ENCODE assay signal across 8 cellular contexts in genomic region chr5:95781101-95781583, GRCh38. TPM values are rescaled to one million over a fixed set of nuclear protein-coding genes. Genes with fewer than 3 reads are reported as not detected.
DNase-seq lines count a peak whose midpoint lies in the region; ATAC-seq, FAIRE-seq and TF ChIP-seq lines count a peak whose summit lies in the region.

No MANE protein-coding gene starts in this region.

- no peaks in the 10 kb centered on the region for H3K36me3 Mint-ChIP-seq in T-helper 2 cell treated with Interferon-gamma antibody and Interleukin-4, amounts not matched to agents 5 μg/mL and 100 μg/mL, for 36 hours (ENCODE audit: low read depth)

- peak; percentile 70 for FAIRE-seq in GM12891 (lab: Jason Lieb, UNC)

- peaks cover 6% of the 10 kb centered on the region for H3K27me3 Mint-ChIP-seq in T-helper 2 cell treated with Interferon-gamma antibody and Interleukin-4, amounts not matched to agents 5 μg/mL and 100 μg/mL, for 36 hours (ENCODE audit: low read depth)

- H3K4me3 ChIP-seq in ascending aorta = no peak overlapping the region

- no peaks in the 10 kb centered on the region for H3K9me3 ChIP-seq in ascending aorta

- no peaks in the 10 kb centered on the region for H3K9me3 Mint-ChIP-seq in T-helper 2 cell treated with Interferon-gamma antibody and Interleukin-4, amounts not matched to agents 5 μg/mL and 100 μg/mL, for 36 hours

- TF ChIP-seq POLR2A in GM12891 (IDR thresholded peaks at IDR 0.05; ENCODE audit: low read depth, low read length) = no peak

- H3K27ac ChIP-seq in ascending aorta = peak overlapping the region; percentile 54 to 73

- no peaks in the 10 kb centered on the region for H3K27me3 ChIP-seq in ascending aorta

- H3K36me3 ChIP-seq in ascending aorta = peaks cover 0 to 7% of the 10 kb centered on the region in 2 donors

- ATAC-seq in HG02588 (IDR thresholded peaks at IDR 0.05; ENCODE audit: unreplicated experiment) = peak; percentile 95
- peak; percentile 96 for ATAC-seq in sciatic nerve

- peaks cover 0 to 12% of the 10 kb centered on the region in 2 donors for H3K4me1 ChIP-seq in ascending aorta

- peaks cover 18% of the 10 kb centered on the region for H3K4me1 Mint-ChIP-seq in T-helper 2 cell treated with Interferon-gamma antibody and Interleukin-4, amounts not matched to agents 5 μg/mL and 100 μg/mL, for 36 hours (ENCODE audit: low read depth)

- H3K4me3 Mint-ChIP-seq in T-helper 2 cell treated with Interferon-gamma antibody and Interleukin-4, amounts not matched to agents 5 μg/mL and 100 μg/mL, for 36 hours = peak overlapping the region; percentile 68

- no peak overlapping the region for H3K27ac Mint-ChIP-seq in T-helper 2 cell treated with Interferon-gamma antibody and Interleukin-4, amounts not matched to agents 5 μg/mL and 100 μg/mL, for 36 hours

- TF ChIP-seq CTCF in ascending aorta (IDR thresholded peaks at IDR 0.05) = peak; percentile 87 to 89 (median 88)

- DNase-seq in GM12891 (ENCODE audit: insufficient read length, low spot score) (peak; percentile 21), NCI-H1048 (lab: John Stamatoyannopoulos, UW) (peak; percentile 13), ascending aorta (ENCODE audit: low spot score in 2 of 2) (peak; percentile 32 to 92), hippocampal formation (lab: John Stamatoyannopoulos, UW) (peak; percentile 74 to 86), sciatic nerve (ENCODE audit: low spot score) (peak; percentile 86), NCI-H128 (lab: John Stamatoyannopoulos, UW; ENCODE audit: unreplicated experiment) (no peak)
- peak; percentile 56 for DNase-seq in T-helper 2 cell treated with Interferon-gamma antibody and Interleukin-4, amounts not matched to agents 5 μg/mL and 100 μg/mL, for 36 hours (ENCODE audit: low spot score)

- intact Hi-C loops in ascending aorta (cut with DNase I) = loop anchor here (1.0 to 5.0 kb wide), 4 partner anchors 66 to 561 kb away; partner anchors contain the start of gene RFESD
- intact Hi-C loops in sciatic nerve (cut with DNase I) = loop anchor here (5.0 to 10.0 kb wide), 2 partner anchors 66 to 106 kb away; no protein-coding TSS in a partner anchor

TF ChIP-seq in GM12891, 5 proteins besides CTCF, POLR2A, EP300 and RAD21:
- no peak for TF ChIP-seq POU2F2 (IDR thresholded peaks at IDR 0.05; ENCODE audit: low read depth, low read length)
- no peak for TF ChIP-seq POLR2AphosphoS5 (IDR thresholded peaks at IDR 0.05; ENCODE audit: low read depth, low read length)
- TF ChIP-seq SPI1 (IDR thresholded peaks at IDR 0.05; ENCODE audit: low read depth, low read length) = no peak
- TF ChIP-seq PAX5 (IDR thresholded peaks at IDR 0.05; ENCODE audit: insufficient read depth, low read length, severe bottlenecking) = no peak
- TF ChIP-seq TAF1 (IDR thresholded peaks at IDR 0.05; ENCODE audit: low read depth, low read length) = no peak

RNA-seq across cellular contexts. Expression of gene GLRX, which starts 41.4 kb away (rescaled TPM):
- polyA plus RNA-seq in GM12891 (2012; ENCODE audit: low read depth, missing spikeins) = 172 TPM
- 18.5 TPM for total RNA-seq in ascending aorta
- 22.2 TPM for total RNA-seq in sciatic nerve

RNA-seq across cellular contexts. Expression of gene RHOBTB3, which starts 50.0 kb away (rescaled TPM):
- 6.8 TPM for polyA plus RNA-seq in GM12891 (2012; ENCODE audit: low read depth, missing spikeins)
- total RNA-seq in ascending aorta (153 TPM), sciatic nerve (192 TPM)
